ENCODE assay signal across 8 cellular contexts in the genomic region with DNA sequence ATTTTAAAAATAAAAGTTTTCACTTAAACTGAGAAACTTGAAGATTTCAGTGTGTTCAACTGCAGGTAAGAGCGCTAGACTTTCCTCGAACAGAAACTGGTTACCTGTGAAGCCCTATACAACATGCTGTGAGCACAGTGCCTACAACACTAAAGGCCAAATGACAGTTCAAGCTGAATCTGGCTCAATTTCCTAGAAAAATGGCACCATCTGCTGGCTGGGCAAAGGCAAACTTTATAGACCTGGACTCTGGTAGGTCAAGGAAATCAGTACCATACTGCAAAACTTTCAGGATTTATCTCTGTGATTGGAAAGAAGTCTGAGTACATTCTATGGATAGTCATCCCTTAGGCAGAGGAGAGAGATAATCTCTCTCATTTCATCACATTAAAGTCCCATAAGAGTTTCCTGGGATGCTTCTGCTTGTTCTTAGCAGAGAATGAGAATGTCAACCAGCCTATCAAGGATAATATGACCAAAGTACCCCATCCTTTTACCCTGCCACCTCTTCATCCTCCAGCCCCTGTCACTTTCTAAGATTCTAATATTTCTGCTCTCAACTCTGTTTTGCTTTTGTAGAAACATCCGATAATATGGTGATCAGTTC.
DNase-seq lines count a peak whose midpoint lies in the region; ATAC-seq and TF ChIP-seq lines count a peak whose summit lies in the region.

No MANE protein-coding gene starts in this region.

- no peak overlapping the region for H3K4me3 ChIP-seq in RWPE2 (ENCODE audit: severe bottlenecking)
- H3K4me3 ChIP-seq in fibroblast of pulmonary artery (replicated peaks; ENCODE audit: low read depth, low read length) = no peak overlapping the region
- H3K4me3 ChIP-seq in retinal pigment epithelial cell (ENCODE audit: low read length) = no peak overlapping the region

- ATAC-seq in RWPE2 (ENCODE audit: low read depth) (peak; percentile 89), HG03095 (IDR thresholded peaks at IDR 0.05; ENCODE audit: unreplicated experiment) (no peak)

- peak; percentile 26 for DNase-seq in NCI-H2227 (lab: John Stamatoyannopoulos, UW; ENCODE audit: unreplicated experiment)
- DNase-seq in NCI-H2227 treated with DMSO at 0.1 percent for 48 hours (lab: John Stamatoyannopoulos, UW) = no peak
- DNase-seq in KBM-7 = peak; percentile 29
- no peak for DNase-seq in RWPE2 (ENCODE audit: low spot score)
- peak; percentile 68 for DNase-seq in fibroblast of pulmonary artery (ENCODE audit: low read depth)
- DNase-seq in retinal pigment epithelial cell (ENCODE audit: low read depth) = no peak
- DNase-seq in activated gamma-delta T cell (lab: John Stamatoyannopoulos, UW) = no peak

- H3K9me3 ChIP-seq in RWPE2 (ENCODE audit: severe bottlenecking) = no peaks in the 10 kb centered on the region

- no peak overlapping the region for H3K27ac ChIP-seq in RWPE2 (ENCODE audit: poor library complexity, severe bottlenecking)

- H3K27me3 ChIP-seq in RWPE2 (ENCODE audit: insufficient read depth, poor library complexity, severe bottlenecking) = no peaks in the 10 kb centered on the region

- peak; percentile 71 for TF ChIP-seq CTCF in RWPE2 (IDR thresholded peaks at IDR 0.05; ENCODE audit: poor library complexity, severe bottlenecking)
- TF ChIP-seq CTCF in fibroblast of pulmonary artery (IDR thresholded peaks at IDR 0.05; ENCODE audit: low read length, missing control alignments) = peak; percentile 67
- peak; percentile 75 for TF ChIP-seq CTCF in retinal pigment epithelial cell (conservative IDR thresholded peaks at IDR 0.05; ENCODE audit: low read depth, low read length)

- in situ Hi-C loops in KBM-7 (cut with MboI; ENCODE audit: low pct_unique_long_range_greater_than_20kb, low sequenced_read_pairs) = loop anchor here (25.0 kb wide), 2 partner anchors 225 to 575 kb away; a partner anchor contains a TSS

- H3K36me3 ChIP-seq in RWPE2 (ENCODE audit: low read depth) = no peaks in the 10 kb centered on the region

- no peaks in the 10 kb centered on the region for H3K4me1 ChIP-seq in RWPE2 (ENCODE audit: insufficient read depth, poor library complexity, severe bottlenecking)

Comparison
In these comparisons a context has a peak if more than half of its experiments do, and no peak if none do; other contexts are left out.
1. DNase-seq: peak in NCI-H2227 (single experiment), KBM-7 (single experiment) and fibroblast of pulmonary artery (single experiment); none in NCI-H2227 treated with DMSO at 0.1 percent for 48 hours (single experiment), RWPE2 (single experiment), retinal pigment epithelial cell (single experiment) and activated gamma-delta T cell (single experiment).
2. Peak in every context shown above with its lines, with median percentiles within 50 percentile points of each other: CTCF ChIP-seq.